Comparison of ENCODE assay signal across 11 cellular contexts in genomic region chr9:131671150-131671549, GRCh38.
A peak's percentile ranks its signal among the peaks of the same experiment; 100 is the strongest.
DNase-seq lines count a peak whose midpoint lies in the region; ATAC-seq and TF ChIP-seq lines count a peak whose summit lies in the region.
"Had no signal": no experiment of that assay in that cellular context is flagged by ENCODE, and none has a peak within 500 bp of the region (broad histone marks: within the 10 kb centered on the region; RNA-seq: fewer than 3 reads in every experiment).

No MANE protein-coding gene starts in this region.

- H3K27me3 ChIP-seq in GM06990 (replicated peaks; ENCODE audit: control insufficient read depth, insufficient read depth, low read length) (no peaks in the 10 kb centered on the region), gastroesophageal sphincter (no peaks in the 10 kb centered on the region), skeletal muscle tissue (ENCODE audit: control insufficient read depth in 3 of 3, insufficient read depth in 3 of 3, low read length in 3 of 3) (no peaks in the 10 kb centered on the region)
- H3K27me3 ChIP-seq: body of pancreas had no signal

- TF ChIP-seq EP300 in gastroesophageal sphincter (IDR thresholded peaks at IDR 0.05), result no peak

- TF ChIP-seq CTCF in GM06990 (IDR thresholded peaks at IDR 0.05; ENCODE audit: insufficient read depth, low read length, poor library complexity, severe bottlenecking) (no peak), gastroesophageal sphincter (IDR thresholded peaks at IDR 0.05) (no peak)

- 70% methylated on average over 5 of the region's 9 CpGs; no CpG with 5 or more reads in 1 of the 2 donors for WGBS in gastroesophageal sphincter (ENCODE audit: low coverage in 1 of 2), 2 donors

- H3K36me3 ChIP-seq in GM06990 (ENCODE audit: control insufficient read depth, insufficient read depth, low read length) (no peaks in the 10 kb centered on the region), gastroesophageal sphincter (no peaks in the 10 kb centered on the region), skeletal muscle tissue (ENCODE audit: control insufficient read depth in 3 of 3, insufficient read depth in 3 of 3, low read length in 3 of 3) (peaks cover 0 to 4% (median 0%) of the 10 kb centered on the region in 3 donors)

- H3K9me3 ChIP-seq in gastroesophageal sphincter (no peaks in the 10 kb centered on the region), skeletal muscle tissue (ENCODE audit: control insufficient read depth in 3 of 3, low read length in 3 of 3) (no peaks in the 10 kb centered on the region)
- H3K9me3 ChIP-seq: body of pancreas, mucosa of descending colon had no signal

- H3K27ac ChIP-seq in gastroesophageal sphincter (peak overlapping the region in 3 of 4 donors; percentile 71 to 82 (median 78)), skeletal muscle tissue (ENCODE audit: low read depth, low read length) (peak overlapping the region; percentile 34)

- no peak for TF ChIP-seq POLR2A in gastroesophageal sphincter (IDR thresholded peaks at IDR 0.05)

- ATAC-seq in gastroesophageal sphincter, result no peak
- ATAC-seq: body of pancreas, mucosa of descending colon had no signal

- DNase-seq in GM06990 (ENCODE audit: extremely low read depth, insufficient read length) (no peak), RPMI8226 (peak; percentile 18), ecto neural progenitor cell (ENCODE audit: low spot score) (no peak), T-helper 9 cell (no peak), NCI-H1417 (lab: John Stamatoyannopoulos, UW) (no peak)
- DNase-seq: body of pancreas; DND-41; mucosa of descending colon; stimulated activated CD4-positive, alpha-beta T cell treated with anti-CD3 and anti-CD28 coated beads, Interleukin-2, amount 100 ng/mL, for 48 hours had no signal

- peaks cover 0 to 95% (median 59%) of the 10 kb centered on the region in 3 donors for H3K4me1 ChIP-seq in gastroesophageal sphincter
- H3K4me1 ChIP-seq in skeletal muscle tissue (ENCODE audit: control insufficient read depth in 3 of 3, insufficient read depth in 3 of 3, low read length in 3 of 3), result peaks cover 75 to 92% (median 90%) of the 10 kb centered on the region in 3 donors

- peak overlapping the region; percentile 27 for H3K4me3 ChIP-seq in GM06990 (replicated peaks; ENCODE audit: low read depth, low read length)
- no peak overlapping the region for H3K4me3 ChIP-seq in gastroesophageal sphincter
- H3K4me3 ChIP-seq in skeletal muscle tissue (ENCODE audit: low read length in 3 of 3), result no peak overlapping the region
- H3K4me3 ChIP-seq: body of pancreas, mucosa of descending colon had no signal

- H3K9ac ChIP-seq in skeletal muscle tissue (ENCODE audit: low read depth in 1 of 3, low read length in 3 of 3), result no peak overlapping the region
